Comparison of ENCODE assay signal across 13 cellular contexts in genomic region chrX:31293409-31293808, GRCh38.
DNase-seq lines count a peak whose midpoint lies in the region; ATAC-seq, FAIRE-seq and TF ChIP-seq lines count a peak whose summit lies in the region.
"Had no signal": no experiment of that assay in that cellular context is flagged by ENCODE, and none has a peak within 500 bp of the region (broad histone marks: within the 10 kb centered on the region; RNA-seq: fewer than 3 reads in every experiment).

No MANE protein-coding gene starts in this region.

- H3K9me3 ChIP-seq in astrocyte (ENCODE audit: insufficient read depth, low read depth, low read length) = no peaks in the 10 kb centered on the region
- no peaks in the 10 kb centered on the region for H3K9me3 ChIP-seq in small intestine (ENCODE audit: control insufficient read depth, low read depth)
- H3K9me3 ChIP-seq: vagina had no signal

- TF ChIP-seq CTCF in astrocyte (IDR thresholded peaks at IDR 0.05; ENCODE audit: insufficient read depth, low read depth, low read length) = no peak

- intact Hi-C loops in activated CD4-positive, alpha-beta T cell treated with anti-CD3 and anti-CD28 coated beads, Interleukin-2, amount 10 ng/mL, durations not matched to agents 24 days and 14 days (cut with micrococcal nuclease) = loop anchor here (1.0 kb wide), 1 partner anchor 254 kb away; no protein-coding TSS in a partner anchor

- peak; percentile 49 for DNase-seq in activated CD4-positive, alpha-beta T cell treated with anti-CD3 and anti-CD28 coated beads, Interleukin-2, amount 10 ng/mL, durations not matched to agents 24 days and 14 days
- DNase-seq in activated CD4-positive, alpha-beta T cell treated with anti-CD3 and anti-CD28 coated beads for 48 hours = no peak
- no peak for DNase-seq in astrocyte (ENCODE audit: low read depth)
- peak; percentile 9 for DNase-seq in small intestine
- DNase-seq: activated CD4-positive, alpha-beta T cell treated with anti-CD3 and anti-CD28 coated beads, Interleukin-2, amount 50 U/mL, for 48 hours; activated naive CD4-positive, alpha-beta T cell treated with anti-CD3 and anti-CD28 coated beads, Interleukin-2, amount 10 ng/mL, durations not matched to agents 7 days and 5 days; NCI-H69 had no signal

- no peaks in the 10 kb centered on the region for H3K79me2 ChIP-seq in astrocyte (ENCODE audit: insufficient read depth, low read length)

- no peaks in the 10 kb centered on the region for H3K27me3 Mint-ChIP-seq in activated CD4-positive, alpha-beta T cell treated with anti-CD3 and anti-CD28 coated beads, Interleukin-2, amount 10 ng/mL, durations not matched to agents 24 days and 14 days
- no peaks in the 10 kb centered on the region for H3K27me3 Mint-ChIP-seq in astrocyte (ENCODE audit: low read depth, unreplicated experiment)
- H3K27me3 Mint-ChIP-seq: activated naive CD4-positive, alpha-beta T cell treated with anti-CD3 and anti-CD28 coated beads, Interleukin-2, amount 10 ng/mL, durations not matched to agents 7 days and 5 days; natural killer cell treated with Interleukin-12 subunit alpha and Interleukin-12 subunit beta and Interleukin-15 and Interleukin-18, amount 100 ng/mL, for 72 hours had no signal

- H3K4me3 ChIP-seq in astrocyte (ENCODE audit: insufficient read depth, low read depth, low read length) (no peak overlapping the region), small intestine (ENCODE audit: low read depth in 1 of 2, low read length in 2 of 2) (no peak overlapping the region)
- H3K4me3 ChIP-seq: vagina had no signal

- no peak overlapping the region for H2AFZ ChIP-seq in astrocyte (ENCODE audit: low read depth, low read length)

- no peaks in the 10 kb centered on the region for H4K20me1 ChIP-seq in astrocyte (ENCODE audit: insufficient read depth, low read length)

- H3K36me3 Mint-ChIP-seq in activated CD4-positive, alpha-beta T cell treated with anti-CD3 and anti-CD28 coated beads, Interleukin-2, amount 10 ng/mL, durations not matched to agents 24 days and 14 days (ENCODE audit: low read depth) = no peaks in the 10 kb centered on the region
- no peaks in the 10 kb centered on the region for H3K36me3 Mint-ChIP-seq in astrocyte (ENCODE audit: low read depth, unreplicated experiment)
- H3K36me3 Mint-ChIP-seq: activated naive CD4-positive, alpha-beta T cell treated with anti-CD3 and anti-CD28 coated beads, Interleukin-2, amount 10 ng/mL, durations not matched to agents 7 days and 5 days; natural killer cell treated with Interleukin-12 subunit alpha and Interleukin-12 subunit beta and Interleukin-15 and Interleukin-18, amount 100 ng/mL, for 72 hours had no signal

- H3K27ac ChIP-seq in astrocyte (ENCODE audit: low read depth, low read length) = no peak overlapping the region
- H3K27ac ChIP-seq in small intestine (ENCODE audit: low read depth in 1 of 2, low read length in 1 of 2) = no peak overlapping the region
- H3K27ac ChIP-seq: vagina had no signal

- no peaks in the 10 kb centered on the region for H3K36me3 ChIP-seq in astrocyte (ENCODE audit: insufficient read depth, low read length)
- no peaks in the 10 kb centered on the region for H3K36me3 ChIP-seq in small intestine (ENCODE audit: control insufficient read depth in 2 of 2, insufficient read depth in 2 of 2, low read length in 2 of 2)
- H3K36me3 ChIP-seq: vagina had no signal

- H3K9me3 Mint-ChIP-seq in activated CD4-positive, alpha-beta T cell treated with anti-CD3 and anti-CD28 coated beads, Interleukin-2, amount 10 ng/mL, durations not matched to agents 24 days and 14 days = no peaks in the 10 kb centered on the region
- no peaks in the 10 kb centered on the region for H3K9me3 Mint-ChIP-seq in astrocyte (ENCODE audit: unreplicated experiment)
- H3K9me3 Mint-ChIP-seq: activated naive CD4-positive, alpha-beta T cell treated with anti-CD3 and anti-CD28 coated beads, Interleukin-2, amount 10 ng/mL, durations not matched to agents 7 days and 5 days; natural killer cell treated with Interleukin-12 subunit alpha and Interleukin-12 subunit beta and Interleukin-15 and Interleukin-18, amount 100 ng/mL, for 72 hours had no signal

- FAIRE-seq in astrocyte (lab: Jason Lieb, UNC) (peak; percentile 49), small intestine (lab: Jason Lieb, UNC) (no peak)

- H3K4me2 ChIP-seq in astrocyte (ENCODE audit: low read length) = no peak overlapping the region

- no peak overlapping the region for H3K9ac ChIP-seq in astrocyte (ENCODE audit: low read length)

- no peak overlapping the region for H3K4me3 Mint-ChIP-seq in activated CD4-positive, alpha-beta T cell treated with anti-CD3 and anti-CD28 coated beads, Interleukin-2, amount 10 ng/mL, durations not matched to agents 24 days and 14 days
- H3K4me3 Mint-ChIP-seq in astrocyte (ENCODE audit: unreplicated experiment) = no peak overlapping the region
- H3K4me3 Mint-ChIP-seq: activated naive CD4-positive, alpha-beta T cell treated with anti-CD3 and anti-CD28 coated beads, Interleukin-2, amount 10 ng/mL, durations not matched to agents 7 days and 5 days; natural killer cell treated with Interleukin-12 subunit alpha and Interleukin-12 subunit beta and Interleukin-15 and Interleukin-18, amount 100 ng/mL, for 72 hours had no signal

- no peak overlapping the region for H3K27ac Mint-ChIP-seq in activated CD4-positive, alpha-beta T cell treated with anti-CD3 and anti-CD28 coated beads, Interleukin-2, amount 10 ng/mL, durations not matched to agents 24 days and 14 days
- H3K27ac Mint-ChIP-seq in astrocyte (ENCODE audit: unreplicated experiment) = no peak overlapping the region
- H3K27ac Mint-ChIP-seq: activated naive CD4-positive, alpha-beta T cell treated with anti-CD3 and anti-CD28 coated beads, Interleukin-2, amount 10 ng/mL, durations not matched to agents 7 days and 5 days; natural killer cell treated with Interleukin-12 subunit alpha and Interleukin-12 subunit beta and Interleukin-15 and Interleukin-18, amount 100 ng/mL, for 72 hours had no signal

- H3K4me1 ChIP-seq in astrocyte (ENCODE audit: insufficient read depth, low read length) (no peaks in the 10 kb centered on the region), small intestine (ENCODE audit: control insufficient read depth in 2 of 2, insufficient read depth in 1 of 2, low read depth in 1 of 2, low read length in 1 of 2) (no peaks in the 10 kb centered on the region)
- H3K4me1 ChIP-seq: vagina had no signal

- no peaks in the 10 kb centered on the region for H3K4me1 Mint-ChIP-seq in activated CD4-positive, alpha-beta T cell treated with anti-CD3 and anti-CD28 coated beads, Interleukin-2, amount 10 ng/mL, durations not matched to agents 24 days and 14 days
- H3K4me1 Mint-ChIP-seq in astrocyte (ENCODE audit: low read depth, unreplicated experiment) = no peaks in the 10 kb centered on the region
- H3K4me1 Mint-ChIP-seq: activated naive CD4-positive, alpha-beta T cell treated with anti-CD3 and anti-CD28 coated beads, Interleukin-2, amount 10 ng/mL, durations not matched to agents 7 days and 5 days had no signal

- WGBS in small intestine, 3 donors = 49 to 78% (median 55%) methylated on average over 6 of the region's 6 CpGs

- ATAC-seq in HG02798 (IDR thresholded peaks at IDR 0.05; ENCODE audit: poor library complexity, unreplicated experiment) = peak; percentile 44
- ATAC-seq in HG02588 (IDR thresholded peaks at IDR 0.05; ENCODE audit: unreplicated experiment) = no peak
- no peak for ATAC-seq in HG03108 (IDR thresholded peaks at IDR 0.05; ENCODE audit: unreplicated experiment)
- ATAC-seq in GM18502 (IDR thresholded peaks at IDR 0.05; ENCODE audit: poor library complexity, unreplicated experiment) = no peak
- ATAC-seq: natural killer cell treated with Interleukin-12 subunit alpha and Interleukin-12 subunit beta and Interleukin-15 and Interleukin-18, amount 100 ng/mL, for 72 hours had no signal

- H3K27me3 ChIP-seq in astrocyte (ENCODE audit: insufficient read depth, low read length) = no peaks in the 10 kb centered on the region
- no peaks in the 10 kb centered on the region for H3K27me3 ChIP-seq in small intestine (ENCODE audit: control insufficient read depth in 2 of 2, insufficient read depth in 2 of 2, low read length in 2 of 2)
- H3K27me3 ChIP-seq: vagina had no signal

Comparison
In these comparisons a context has a peak if more than half of its experiments do, and no peak if none do; other contexts are left out.
1. DNase-seq: peak in activated CD4-positive, alpha-beta T cell treated with anti-CD3 and anti-CD28 coated beads, Interleukin-2, amount 10 ng/mL, durations not matched to agents 24 days and 14 days (single experiment) and small intestine (single experiment); none in activated CD4-positive, alpha-beta T cell treated with anti-CD3 and anti-CD28 coated beads for 48 hours (single experiment) and astrocyte (single experiment).